In genomic region chr6:21588812-21589811, GRCh38 we compare ENCODE assay signal across 8 cellular contexts. TPM values are rescaled to one million over a fixed set of nuclear protein-coding genes. Genes with fewer than 3 reads are reported as not detected.
DNase-seq lines count a peak whose midpoint lies in the region; ATAC-seq and TF ChIP-seq lines count a peak whose summit lies in the region.

No MANE protein-coding gene starts in this region.

- no peaks in the 10 kb centered on the region for H3K9me3 ChIP-seq in psoas muscle

- TF ChIP-seq CTCF in GM13977 (IDR thresholded peaks at IDR 0.05; ENCODE audit: extremely low read depth, insufficient read depth, missing control alignments) (peak; percentile 94), psoas muscle (IDR thresholded peaks at IDR 0.05) (peak; percentile 94)

- H3K36me3 ChIP-seq in psoas muscle (ENCODE audit: insufficient read depth in 1 of 2, low read depth in 1 of 2), result no peaks in the 10 kb centered on the region

- intact Hi-C loops in left ventricle myocardium superior (cut with micrococcal nuclease), result loop anchor here (10.0 kb wide), 1 partner anchor 714 kb away; no protein-coding TSS in a partner anchor
- intact Hi-C loops in psoas muscle (cut with DNase I), result loop anchor here (2.0 to 5.0 kb wide), 4 partner anchors 147 to 1024 kb away; no protein-coding TSS in a partner anchor

- DNase-seq in GM13977 (ENCODE audit: low spot score) (peak; percentile 76), NCI-H1436 (lab: John Stamatoyannopoulos, UW) (peak; percentile 81), T follicular helper cell (ENCODE audit: low read depth) (peak; percentile 62), amniotic stem cell (lab: John Stamatoyannopoulos, UW) (peak; percentile 70), left ventricle myocardium superior (peak; percentile 94), psoas muscle (peak; percentile 85 to 91)

- H3K27ac ChIP-seq in psoas muscle, result peak overlapping the region; percentile 84

- peak overlapping the region; percentile 83 for H3K4me3 ChIP-seq in psoas muscle

- 0 to 1% (median 0%) methylated on average over 40 to 42 of the region's 42 CpGs for WGBS in psoas muscle, 3 donors

- peaks cover 5% of the 10 kb centered on the region for H3K4me1 ChIP-seq in psoas muscle

- H3K27me3 ChIP-seq in psoas muscle (ENCODE audit: insufficient read depth in 3 of 3, low read length in 2 of 3), result no peaks in the 10 kb centered on the region

- ATAC-seq in HG02798 (IDR thresholded peaks at IDR 0.05; ENCODE audit: poor library complexity, unreplicated experiment), result peak; percentile 31
- ATAC-seq in left ventricle myocardium superior, result peak; percentile 70
- peak; percentile 78 to 82 (median 79) for ATAC-seq in psoas muscle
- no peak for ATAC-seq in HG03469 (IDR thresholded peaks at IDR 0.05; ENCODE audit: unreplicated experiment)

- in situ Hi-C loops in GM13977 (cut with MboI; ENCODE audit: low pct_unique_long_range_greater_than_20kb, low sequenced_read_pairs, unreplicated experiment), result loop anchor here (10.0 to 25.0 kb wide), 3 partner anchors 677 to 1024 kb away; no protein-coding TSS in a partner anchor

RNA-seq across cellular contexts. Expression of gene SOX4, which starts 4.4 kb away (rescaled TPM):
- total RNA-seq in left ventricle myocardium superior (10.0 TPM), psoas muscle (1 to 10 TPM; 1.9 to 6.9 (median 2.3) TPM)
- 1 to 10 TPM in 1 of 3 donors, under 1 TPM in 2; 0.49 to 1.0 (median 1.00) TPM for polyA plus RNA-seq in psoas muscle
